Comparison of ENCODE assay signal across 5 cellular contexts in genomic region chr6:4994741-4995140, GRCh38.
"Had no signal": no experiment of that assay in that cellular context is flagged by ENCODE, and none has a peak within 500 bp of the region (broad histone marks: within the 10 kb centered on the region; RNA-seq: fewer than 3 reads in every experiment).

No MANE protein-coding gene starts in this region.

- H3K4me3 ChIP-seq: GM23338 had no signal

- H3K4me2 ChIP-seq: GM23338 had no signal

- ATAC-seq: GM23338, HepG2 had no signal

- H2AFZ ChIP-seq: GM23338 had no signal

- DNase-seq: H9, HCEC 1CT, KBM-7 had no signal
